Comparison of ENCODE assay signal across 14 cellular contexts in the genomic region with DNA sequence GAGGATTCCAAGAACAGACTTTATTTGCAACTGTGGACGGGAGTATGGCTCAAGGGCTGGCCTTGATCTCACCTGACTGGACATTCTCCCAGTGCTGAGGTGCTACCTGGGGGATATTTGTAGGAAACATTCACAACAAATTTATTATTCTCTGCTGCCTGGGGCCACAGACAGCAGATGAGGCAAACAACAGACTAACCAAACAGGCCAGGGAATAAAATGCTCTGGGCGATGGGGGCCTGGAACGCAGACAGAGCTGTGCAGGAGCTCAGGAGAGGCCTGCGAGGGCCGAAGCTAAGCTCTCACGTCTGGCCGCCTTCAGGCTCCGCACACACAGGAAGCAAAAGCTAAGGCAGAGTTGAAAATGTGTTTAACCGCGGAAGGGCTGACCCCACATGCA. TPM values are rescaled to one million over a fixed set of nuclear protein-coding genes. Genes with fewer than 3 reads are reported as not detected.
A peak's percentile ranks its signal among the peaks of the same experiment; 100 is the strongest.
DNase-seq lines count a peak whose midpoint lies in the region; ATAC-seq and TF ChIP-seq lines count a peak whose summit lies in the region.
"Had no signal": no experiment of that assay in that cellular context is flagged by ENCODE, and none has a peak within 500 bp of the region (broad histone marks: within the 10 kb centered on the region; RNA-seq: fewer than 3 reads in every experiment).

No MANE protein-coding gene starts in this region.

- H3K27me3 ChIP-seq in breast epithelium (no peaks in the 10 kb centered on the region), mammary epithelial cell (ENCODE audit: insufficient read depth, low read length) (no peaks in the 10 kb centered on the region), osteoblast (ENCODE audit: insufficient read depth, low read length) (no peaks in the 10 kb centered on the region)

- H3K4me3 ChIP-seq in breast epithelium (no peak overlapping the region), mammary epithelial cell (replicated peaks in 1 of 3; ENCODE audit: insufficient read depth in 1 of 3, low read depth in 2 of 3, low read length in 3 of 3) (no peak overlapping the region), osteoblast (ENCODE audit: insufficient read depth, low read length) (no peak overlapping the region)

- POLR2A ChIA-PET in WTC11 (lab: Charles Lee): no interaction called here

- TF ChIP-seq POLR2A in breast epithelium (IDR thresholded peaks at IDR 0.05): no peak

- CTCF ChIA-PET in mammary epithelial cell (lab: Charles Lee; ENCODE audit: low non-redundant PET): no interaction called here
- CTCF ChIA-PET in WTC11 (lab: Charles Lee): interaction anchor here (0.9 kb wide), 1 partner anchor 227 kb away, joined by 3 read pairs; no protein-coding TSS in a partner anchor

- H3K4me2 ChIP-seq in mammary epithelial cell (ENCODE audit: insufficient read depth, low read depth, low read length) (no peak overlapping the region), osteoblast (ENCODE audit: insufficient read depth, low read length) (no peak overlapping the region)

- no peak for DNase-seq in breast epithelium (ENCODE audit: low spot score in 2 of 2)
- no peak for DNase-seq in mammary epithelial cell
- DNase-seq in WTC11 (ENCODE audit: low spot score): no peak
- DNase-seq in osteoblast (ENCODE audit: insufficient read length, low spot score, missing footprints): peak; percentile 32
- DNase-seq in NCI-H2081 treated with DMSO at 0.1 percent for 48 hours (lab: John Stamatoyannopoulos, UW): no peak
- no peak for DNase-seq in SKM-1 (lab: John Stamatoyannopoulos, UW; ENCODE audit: unreplicated experiment)
- DNase-seq: C1 segment of cervical spinal cord; Calu3; CD4-positive, alpha-beta T cell; DMS79 had no signal

- H2AFZ ChIP-seq in mammary epithelial cell (ENCODE audit: low read depth, low read length) (no peak overlapping the region), osteoblast (ENCODE audit: low read length) (no peak overlapping the region)

- WGBS in mammary epithelial cell (ENCODE audit: low coverage, missing lambda C conversion rate): 90% methylated on average over 10 of the region's 10 CpGs

- H3K36me3 ChIP-seq in breast epithelium: no peaks in the 10 kb centered on the region
- H3K36me3 ChIP-seq in mammary epithelial cell (ENCODE audit: insufficient read depth, low read length): no peaks in the 10 kb centered on the region
- no peaks in the 10 kb centered on the region for H3K36me3 ChIP-seq in osteoblast (ENCODE audit: insufficient read depth, low read length)

- no peak for TF ChIP-seq CTCF in breast epithelium (IDR thresholded peaks at IDR 0.05)
- TF ChIP-seq CTCF in mammary epithelial cell (conservative IDR thresholded peaks at IDR 0.05 in 1 of 2, IDR thresholded peaks at IDR 0.05 in 1 of 2; ENCODE audit: extremely low read depth in 1 of 2, insufficient read depth in 1 of 2, low read depth in 1 of 2, low read length in 2 of 2): no peak
- no peak for TF ChIP-seq CTCF in WTC11 (IDR thresholded peaks at IDR 0.05)
- no peak for TF ChIP-seq CTCF in osteoblast (IDR thresholded peaks at IDR 0.05; ENCODE audit: extremely low read depth, low read depth, low read length)

- in situ Hi-C loops in mammary epithelial cell (cut with MboI; ENCODE audit: low sequenced_read_pairs in 2 of 2): no loop called here

- H4K20me1 ChIP-seq in mammary epithelial cell (ENCODE audit: insufficient read depth, low read length): no peaks in the 10 kb centered on the region
- H4K20me1 ChIP-seq in osteoblast (ENCODE audit: insufficient read depth, low read length): no peaks in the 10 kb centered on the region

- BruUV-seq in mammary epithelial cell (replicated peaks; lab: Mats Ljungman, UMichigan): no TSS peak

- H3K4me1 ChIP-seq in breast epithelium: peaks cover 0 to 2% of the 10 kb centered on the region in 2 donors
- no peaks in the 10 kb centered on the region for H3K4me1 ChIP-seq in mammary epithelial cell (ENCODE audit: insufficient read depth, low read length)
- H3K4me1 ChIP-seq in osteoblast (ENCODE audit: insufficient read depth, low read length): no peaks in the 10 kb centered on the region

- H3K4me3 Mint-ChIP-seq in WTC11: no peak overlapping the region
- H3K4me3 Mint-ChIP-seq: B cell; CD4-positive, alpha-beta T cell had no signal

- no peak overlapping the region for H3K9ac ChIP-seq in mammary epithelial cell (ENCODE audit: insufficient read depth, low read length)

- peaks cover 51% of the 10 kb centered on the region for H3K36me3 Mint-ChIP-seq in WTC11

- peak overlapping the region; percentile 40 for H3K27ac Mint-ChIP-seq in WTC11
- H3K27ac Mint-ChIP-seq: B cell; CD4-positive, alpha-beta T cell had no signal

- dilution Hi-C loops in mammary epithelial cell (cut with HindIII; ENCODE audit: low sequenced_read_pairs): no loop called here

- H3K9me3 Mint-ChIP-seq in WTC11: no peaks in the 10 kb centered on the region
- H3K9me3 Mint-ChIP-seq: CD4-positive, alpha-beta T cell had no signal

- H3K79me2 ChIP-seq in mammary epithelial cell (ENCODE audit: insufficient read depth, low read length): no peaks in the 10 kb centered on the region
- no peaks in the 10 kb centered on the region for H3K79me2 ChIP-seq in osteoblast (ENCODE audit: insufficient read depth, low read length)

- intact Hi-C loops in breast epithelium (cut with DNase I; ENCODE audit: low total_unique reads): no loop called here
- intact Hi-C loops in mammary epithelial cell (cut with micrococcal nuclease): no loop called here

- peaks cover 27% of the 10 kb centered on the region for H3K4me1 Mint-ChIP-seq in WTC11
- H3K4me1 Mint-ChIP-seq: B cell had no signal

- H3K27ac ChIP-seq in breast epithelium (peak overlapping the region; percentile 27 to 49), mammary epithelial cell (ENCODE audit: insufficient read depth, low read depth, low read length) (no peak overlapping the region), osteoblast (ENCODE audit: low read depth, low read length) (no peak overlapping the region)
- H3K27ac ChIP-seq: HL-60 had no signal

- no peaks in the 10 kb centered on the region for H3K27me3 Mint-ChIP-seq in WTC11 (ENCODE audit: low read depth)

- H3K9me3 ChIP-seq in breast epithelium (no peaks in the 10 kb centered on the region), mammary epithelial cell (replicated peaks; ENCODE audit: insufficient read depth, low read length) (no peaks in the 10 kb centered on the region), osteoblast (ENCODE audit: low read depth, low read length) (no peaks in the 10 kb centered on the region)

- ATAC-seq in WTC11: no peak
- ATAC-seq in GM19397 (IDR thresholded peaks at IDR 0.05; ENCODE audit: unreplicated experiment): no peak
- ATAC-seq: HCT116 had no signal

TF ChIP-seq in WTC11, 78 proteins besides CTCF, POLR2A, EP300 and RAD21 (continues in another document):
- TF ChIP-seq CREM (CRISPR knock-in tag; IDR thresholded peaks at IDR 0.05) (no peak), CBFB (CRISPR knock-in tag; IDR thresholded peaks at IDR 0.05; ENCODE audit: low read depth) (no peak), SP1 (CRISPR knock-in tag; conservative IDR thresholded peaks at IDR 0.05) (no peak), NR1H2 (CRISPR knock-in tag; IDR thresholded peaks at IDR 0.05) (no peak), NFE2L1 (CRISPR knock-in tag; IDR thresholded peaks at IDR 0.05) (no peak), HMGA2 (CRISPR knock-in tag; IDR thresholded peaks at IDR 0.05) (no peak), TEAD1 (CRISPR knock-in tag; IDR thresholded peaks at IDR 0.05) (no peak), ETV6 (CRISPR knock-in tag; IDR thresholded peaks at IDR 0.05) (no peak), TCF7 (CRISPR knock-in tag; IDR thresholded peaks at IDR 0.05; ENCODE audit: low read depth) (no peak)
- TF ChIP-seq, protein P1, sequence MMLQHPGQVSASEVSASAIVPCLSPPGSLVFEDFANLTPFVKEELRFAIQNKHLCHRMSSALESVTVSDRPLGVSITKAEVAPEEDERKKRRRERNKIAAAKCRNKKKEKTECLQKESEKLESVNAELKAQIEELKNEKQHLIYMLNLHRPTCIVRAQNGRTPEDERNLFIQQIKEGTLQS (CRISPR knock-in tag; conservative IDR thresholded peaks at IDR 0.05): no peak
- TF ChIP-seq, protein P2, sequence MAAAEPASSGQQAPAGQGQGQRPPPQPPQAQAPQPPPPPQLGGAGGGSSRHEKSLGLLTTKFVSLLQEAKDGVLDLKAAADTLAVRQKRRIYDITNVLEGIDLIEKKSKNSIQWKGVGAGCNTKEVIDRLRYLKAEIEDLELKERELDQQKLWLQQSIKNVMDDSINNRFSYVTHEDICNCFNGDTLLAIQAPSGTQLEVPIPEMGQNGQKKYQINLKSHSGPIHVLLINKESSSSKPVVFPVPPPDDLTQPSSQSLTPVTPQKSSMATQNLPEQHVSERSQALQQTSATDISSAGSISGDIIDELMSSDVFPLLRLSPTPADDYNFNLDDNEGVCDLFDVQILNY (CRISPR knock-in tag; IDR thresholded peaks at IDR 0.05): no peak
- TF ChIP-seq, protein P3, sequence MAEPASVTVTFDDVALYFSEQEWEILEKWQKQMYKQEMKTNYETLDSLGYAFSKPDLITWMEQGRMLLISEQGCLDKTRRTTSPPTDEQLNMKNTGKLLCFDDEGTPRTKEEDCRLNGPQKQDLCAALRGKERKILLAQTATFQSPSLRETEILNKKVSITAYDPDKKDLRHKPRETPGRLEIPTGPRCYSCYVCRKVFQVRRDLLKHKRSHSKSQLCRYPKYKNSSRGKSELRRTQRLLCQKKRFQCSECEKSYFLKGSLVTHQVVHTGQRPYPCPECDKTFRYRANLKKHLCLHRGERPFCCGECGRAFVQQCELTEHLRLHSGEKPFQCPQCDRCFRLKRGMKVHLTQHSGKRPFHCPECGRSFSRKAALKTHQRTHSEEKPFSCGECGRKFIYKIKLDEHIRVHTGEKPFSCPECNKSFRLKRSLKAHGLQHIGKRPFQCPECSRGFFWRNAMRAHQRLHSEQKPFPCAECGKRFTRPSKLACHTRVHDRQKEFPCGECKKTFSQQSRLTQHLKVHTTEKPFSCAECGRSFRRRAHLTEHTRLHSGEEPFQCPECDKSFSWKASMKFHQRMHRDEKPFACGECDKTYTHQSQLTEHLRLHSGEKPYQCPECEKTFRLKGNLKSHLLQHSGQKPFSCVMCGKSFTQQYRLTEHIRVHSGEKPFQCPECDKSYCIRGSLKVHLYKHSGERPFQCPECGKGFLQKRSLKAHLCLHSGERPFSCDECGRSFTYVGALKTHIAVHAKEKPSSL (CRISPR knock-in tag; conservative IDR thresholded peaks at IDR 0.05): no peak
- TF ChIP-seq, protein P4, sequence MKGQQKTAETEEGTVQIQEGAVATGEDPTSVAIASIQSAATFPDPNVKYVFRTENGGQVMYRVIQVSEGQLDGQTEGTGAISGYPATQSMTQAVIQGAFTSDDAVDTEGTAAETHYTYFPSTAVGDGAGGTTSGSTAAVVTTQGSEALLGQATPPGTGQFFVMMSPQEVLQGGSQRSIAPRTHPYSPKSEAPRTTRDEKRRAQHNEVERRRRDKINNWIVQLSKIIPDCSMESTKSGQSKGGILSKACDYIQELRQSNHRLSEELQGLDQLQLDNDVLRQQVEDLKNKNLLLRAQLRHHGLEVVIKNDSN (CRISPR knock-in tag; IDR thresholded peaks at IDR 0.05): no peak

RNA-seq across cellular contexts. Expression of a gene that starts 7.8 kb away (rescaled TPM):
- total RNA-seq in breast epithelium: 100 to 1,000 TPM in 2 of 3 donors, under 1 TPM in 1; 0.48 to 166 (median 120) TPM
- 10 to 100 TPM; 12.8 to 42.8 TPM for total RNA-seq in mammary epithelial cell
- 45.7 TPM for polyA plus RNA-seq in mammary epithelial cell
- polyA minus RNA-seq in mammary epithelial cell: 42.9 TPM
- 78.7 to 102 TPM (median 99.6 TPM) in 3 replicates for total RNA-seq in WTC11 (2021)
- total RNA-seq in osteoblast: 1.1 and 1.5 TPM in 2 replicates

Comparison
In these comparisons a context has a peak if more than half of its experiments do, and no peak if none do; other contexts are left out.
1. H3K27ac ChIP-seq: peak in breast epithelium (2 of 2); none in mammary epithelial cell (single experiment) and osteoblast (single experiment).